ENCODE assay signal across 20 cellular contexts in the genomic region with DNA sequence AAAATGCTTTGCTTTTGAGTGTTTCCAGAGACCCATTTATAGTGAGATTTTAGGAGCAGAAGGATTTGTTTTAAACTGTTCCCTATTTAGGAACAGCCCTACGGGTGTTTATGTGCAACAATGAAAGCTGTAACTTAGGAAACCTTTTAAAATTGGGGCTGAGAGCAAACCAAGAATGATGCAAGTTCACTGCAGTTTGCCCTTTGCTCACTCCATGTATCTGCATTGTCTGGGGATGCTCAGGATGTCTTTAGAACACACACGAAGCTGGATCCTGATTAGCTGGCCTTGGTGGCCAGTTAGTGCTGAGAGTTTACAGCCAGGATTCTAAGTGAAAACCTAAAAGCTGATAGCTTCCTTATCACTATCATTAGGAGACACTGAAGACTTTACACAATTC. TPM values are rescaled to one million over a fixed set of nuclear protein-coding genes. Genes with fewer than 3 reads are reported as not detected.
DNase-seq lines count a peak whose midpoint lies in the region; ATAC-seq and TF ChIP-seq lines count a peak whose summit lies in the region.
"Had no signal": no experiment of that assay in that cellular context is flagged by ENCODE, and none has a peak within 500 bp of the region (broad histone marks: within the 10 kb centered on the region; RNA-seq: fewer than 3 reads in every experiment).

No MANE protein-coding gene starts in this region.

- H3K9me2 ChIP-seq in GM23338 (ENCODE audit: insufficient read depth) = no peaks in the 10 kb centered on the region
- H3K9me2 ChIP-seq in hepatocyte (replicated peaks; ENCODE audit: insufficient read depth) = no peaks in the 10 kb centered on the region

- H3K9me3 ChIP-seq in hepatocyte (ENCODE audit: low read depth) (no peaks in the 10 kb centered on the region), tibial nerve (no peaks in the 10 kb centered on the region)
- H3K9me3 ChIP-seq: thyroid gland had no signal

- 0 out of 2 replicates have a peak, but pooled peaks cover 10% of the 10 kb centered on the region for H4K20me1 ChIP-seq in GM23338 (replicated peaks; ENCODE audit: insufficient read depth)
- no peaks in the 10 kb centered on the region for H4K20me1 ChIP-seq in hepatocyte (ENCODE audit: insufficient read depth, poor library complexity, severe bottlenecking)

- H3K4me2 ChIP-seq in GM23338 (no peak overlapping the region), hepatocyte (no peak overlapping the region)

- no peak for TF ChIP-seq CTCF in GM23338 (conservative IDR thresholded peaks at IDR 0.05; ENCODE audit: low read depth in 2 of 2)
- TF ChIP-seq CTCF in WTC11 (IDR thresholded peaks at IDR 0.05) = no peak
- no peak for TF ChIP-seq CTCF in hepatocyte (IDR thresholded peaks at IDR 0.05; ENCODE audit: poor library complexity)
- no peak for TF ChIP-seq CTCF in tibial nerve (IDR thresholded peaks at IDR 0.05)

- H3K79me2 ChIP-seq in GM23338 (replicated peaks; ENCODE audit: insufficient read depth) = peaks cover 54% of the 10 kb centered on the region
- peaks cover 5% of the 10 kb centered on the region for H3K79me2 ChIP-seq in hepatocyte

- CTCF ChIA-PET in WTC11 (lab: Charles Lee) = interaction anchor here (0.6 to 2.0 kb wide), 5 partner anchors 21 to 42 kb away, joined by 3 to 8 read pairs (median 3); a partner anchor contains a TSS

- TF ChIP-seq POLR2A in tibial nerve (IDR thresholded peaks at IDR 0.05) = no peak

- H3K27me3 ChIP-seq in GM23338 (ENCODE audit: insufficient read depth) (no peaks in the 10 kb centered on the region), hepatocyte (no peaks in the 10 kb centered on the region), tibial nerve (no peaks in the 10 kb centered on the region)
- H3K27me3 ChIP-seq: thyroid gland had no signal

- POLR2A ChIA-PET in WTC11 (lab: Charles Lee) = no interaction called here

- H3K4me1 Mint-ChIP-seq in GM23338 (peaks cover 26% of the 10 kb centered on the region), WTC11 (peaks cover 22% of the 10 kb centered on the region)

- no peak for TF ChIP-seq EP300 in tibial nerve (IDR thresholded peaks at IDR 0.05)

- H3K4me1 ChIP-seq in GM23338 (ENCODE audit: insufficient read depth) (0 out of 2 replicates have a peak, but pooled peaks cover 7% of the 10 kb centered on the region), hepatocyte (ENCODE audit: insufficient read depth) (no peaks in the 10 kb centered on the region), tibial nerve (peaks cover 0 to 28% (median 5%) of the 10 kb centered on the region in 4 donors)

- peaks cover 40% of the 10 kb centered on the region for H3K36me3 ChIP-seq in GM23338 (ENCODE audit: insufficient read depth)
- no peaks in the 10 kb centered on the region for H3K36me3 ChIP-seq in hepatocyte (replicated peaks; ENCODE audit: insufficient read depth, low read depth)
- H3K36me3 ChIP-seq in tibial nerve = peaks cover 0 to 70% (median 20%) of the 10 kb centered on the region in 3 donors

- WGBS in hepatocyte (ENCODE audit: low lambda C conversion rate, missing lambda C conversion rate) = 22% methylated on average over 2 of the region's 2 CpGs
- 28 to 33% methylated on average over 2 of the region's 2 CpGs for WGBS in tibial nerve, 2 donors

- H2AFZ ChIP-seq in GM23338 (no peak overlapping the region), hepatocyte (no peak overlapping the region)

- no peaks in the 10 kb centered on the region; the same call in 1 of the 2 replicates for H3F3A ChIP-seq in GM23338 (replicated peaks; ENCODE audit: low read depth)

- no peak overlapping the region for H3K4me3 ChIP-seq in GM23338
- no peak overlapping the region for H3K4me3 ChIP-seq in hepatocyte
- no peak overlapping the region for H3K4me3 ChIP-seq in skeletal muscle cell (ENCODE audit: low read depth, low read length)
- H3K4me3 ChIP-seq in tibial nerve = no peak overlapping the region
- H3K4me3 ChIP-seq: thyroid gland had no signal

- no peaks in the 10 kb centered on the region for H3K9me3 Mint-ChIP-seq in GM23338
- H3K9me3 Mint-ChIP-seq in WTC11 = no peaks in the 10 kb centered on the region
- H3K9me3 Mint-ChIP-seq: activated T-helper 17 cell treated with anti-CD3 and anti-CD28 coated beads, Interleukin-2, amount 50 U/mL, for 72 hours; CD14-positive monocyte; dendritic cell treated with granulocyte-macrophage colony-stimulating factor and Interleukin-4, amounts not matched to agents 40 ng/mL and 50 ng/mL, for 4 days had no signal

- peaks cover 7% of the 10 kb centered on the region for H3K27me3 Mint-ChIP-seq in GM23338 (ENCODE audit: insufficient read depth, low read depth, poor library complexity)
- no peaks in the 10 kb centered on the region for H3K27me3 Mint-ChIP-seq in WTC11 (ENCODE audit: low read depth)
- H3K27me3 Mint-ChIP-seq: activated T-helper 17 cell treated with anti-CD3 and anti-CD28 coated beads, Interleukin-2, amount 50 U/mL, for 72 hours; dendritic cell treated with granulocyte-macrophage colony-stimulating factor and Interleukin-4, amounts not matched to agents 40 ng/mL and 50 ng/mL, for 4 days had no signal

- peak overlapping the region; percentile 75 for H3K27ac Mint-ChIP-seq in GM23338
- H3K27ac Mint-ChIP-seq in WTC11 = 0 out of 2 replicates have a peak overlapping the region, but pooled peaks have one; percentile 29
- H3K27ac Mint-ChIP-seq: dendritic cell treated with granulocyte-macrophage colony-stimulating factor and Interleukin-4, amounts not matched to agents 40 ng/mL and 50 ng/mL, for 4 days had no signal

- peak; percentile 45; the same call in 1 of the 3 replicates for ATAC-seq in GM23338
- ATAC-seq in WTC11 = no peak
- ATAC-seq: activated T-helper 17 cell treated with anti-CD3 and anti-CD28 coated beads, Interleukin-2, amount 50 U/mL, for 72 hours had no signal

- H3K27ac ChIP-seq in GM23338 (ENCODE audit: low read depth) (0 out of 2 replicates have a peak overlapping the region, but pooled peaks have one; percentile 61), hepatocyte (peak overlapping the region; percentile 10), tibial nerve (peak overlapping the region in 1 of 4 donors; percentile 5)
- H3K27ac ChIP-seq: thyroid gland had no signal

- peak; percentile 28 for DNase-seq in GM23338 (ENCODE audit: low spot score)
- no peak for DNase-seq in WTC11 (ENCODE audit: low spot score)
- DNase-seq in hepatocyte (ENCODE audit: low spot score) = peak; percentile 37
- peak; percentile 20 for DNase-seq in skeletal muscle cell (ENCODE audit: low read depth)
- no peak for DNase-seq in effector CD4-positive, alpha-beta T cell
- DNase-seq in tibial nerve (ENCODE audit: low spot score in 2 of 2) = no peak
- DNase-seq in NCI-H2171 treated with DMSO at 0.1 percent for 48 hours (lab: John Stamatoyannopoulos, UW) = no peak
- no peak for DNase-seq in activated CD8-positive, alpha-beta memory T cell treated with anti-CD3 and anti-CD28 coated beads for 24 hours
- DNase-seq: activated CD4-positive, alpha-beta T cell treated with anti-CD3 and anti-CD28 coated beads, Interleukin-2, amount 50 U/mL, for 4 hours; anterior cingulate cortex; Kasumi-1; NCI-H1694; NCI-H774; posterior cingulate gyrus; T-helper 2 cell; thyroid gland had no signal

- H3K4me3 Mint-ChIP-seq in GM23338 = no peak overlapping the region
- H3K4me3 Mint-ChIP-seq in WTC11 = no peak overlapping the region
- H3K4me3 Mint-ChIP-seq: activated T-helper 17 cell treated with anti-CD3 and anti-CD28 coated beads, Interleukin-2, amount 50 U/mL, for 72 hours; CD14-positive monocyte; dendritic cell treated with granulocyte-macrophage colony-stimulating factor and Interleukin-4, amounts not matched to agents 40 ng/mL and 50 ng/mL, for 4 days had no signal

- H3K36me3 Mint-ChIP-seq in GM23338 (ENCODE audit: low read depth) (peaks cover 75% of the 10 kb centered on the region), WTC11 (peaks cover 55% of the 10 kb centered on the region)

TF ChIP-seq in GM23338, 12 proteins besides CTCF, POLR2A, EP300 and RAD21:
- no peak for TF ChIP-seq EZH2 (IDR thresholded peaks at IDR 0.05; ENCODE audit: low read depth, unreplicated experiment)
- no peak for TF ChIP-seq POLR2AphosphoS5 (IDR thresholded peaks at IDR 0.05; ENCODE audit: low read depth)
- no peak for TF ChIP-seq ZNF114 (CRISPR knock-in tag; IDR thresholded peaks at IDR 0.05)
- no peak for TF ChIP-seq JUNB (IDR thresholded peaks at IDR 0.05; ENCODE audit: unreplicated experiment)

TF ChIP-seq in WTC11, 78 proteins besides CTCF, POLR2A, EP300 and RAD21 (continues in another document):
- TF ChIP-seq CREM (CRISPR knock-in tag; IDR thresholded peaks at IDR 0.05) (no peak), SMAD4 (CRISPR knock-in tag; IDR thresholded peaks at IDR 0.05) (no peak), PRRX2 (CRISPR knock-in tag; IDR thresholded peaks at IDR 0.05) (no peak), JUN (CRISPR knock-in tag; IDR thresholded peaks at IDR 0.05) (no peak), ZNF416 (CRISPR knock-in tag; IDR thresholded peaks at IDR 0.05) (no peak), CBFB (CRISPR knock-in tag; IDR thresholded peaks at IDR 0.05; ENCODE audit: low read depth) (no peak)
- TF ChIP-seq, protein P1, sequence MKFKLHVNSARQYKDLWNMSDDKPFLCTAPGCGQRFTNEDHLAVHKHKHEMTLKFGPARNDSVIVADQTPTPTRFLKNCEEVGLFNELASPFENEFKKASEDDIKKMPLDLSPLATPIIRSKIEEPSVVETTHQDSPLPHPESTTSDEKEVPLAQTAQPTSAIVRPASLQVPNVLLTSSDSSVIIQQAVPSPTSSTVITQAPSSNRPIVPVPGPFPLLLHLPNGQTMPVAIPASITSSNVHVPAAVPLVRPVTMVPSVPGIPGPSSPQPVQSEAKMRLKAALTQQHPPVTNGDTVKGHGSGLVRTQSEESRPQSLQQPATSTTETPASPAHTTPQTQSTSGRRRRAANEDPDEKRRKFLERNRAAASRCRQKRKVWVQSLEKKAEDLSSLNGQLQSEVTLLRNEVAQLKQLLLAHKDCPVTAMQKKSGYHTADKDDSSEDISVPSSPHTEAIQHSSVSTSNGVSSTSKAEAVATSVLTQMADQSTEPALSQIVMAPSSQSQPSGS (CRISPR knock-in tag; IDR thresholded peaks at IDR 0.05; ENCODE audit: borderline replicate concordance, low read depth) = no peak

RNA-seq across cellular contexts. Expression of a gene that starts 40.8 kb away (rescaled TPM):
- not detected in 2 replicates for total RNA-seq in GM23338 (2014; rRNA removed; shearing (Covaris generic))
- polyA plus RNA-seq in GM23338 (2016; fragmentation: Nextera tagmentation; extraction: Ambion mirVana) (0.40 TPM in 1 of 2 replicates, not detected in the other), hepatocyte (not detected in 2 replicates)
- total RNA-seq in WTC11 (2021) (0.74 TPM in 1 of 3 replicates, not detected in the others), hepatocyte (not detected in 2 replicates), tibial nerve (not detected)
- total RNA-seq: activated T-helper 17 cell treated with anti-CD3 and anti-CD28 coated beads, Interleukin-2, amount 50 U/mL, for 72 hours; thyroid gland had no signal
- polyA plus RNA-seq: CD14-positive monocyte, keratinocyte had no signal

RNA-seq across cellular contexts. Expression of a gene that starts 41.4 kb away (rescaled TPM):
- 0.63 TPM in 1 of 2 replicates, not detected in the other for total RNA-seq in GM23338 (2014; rRNA removed; shearing (Covaris generic))
- 0.50 and 0.68 TPM in 2 replicates for polyA plus RNA-seq in GM23338 (2016; fragmentation: Nextera tagmentation; extraction: Ambion mirVana)
- 0.50 to 0.92 TPM (median 0.89 TPM) in 3 replicates for total RNA-seq in WTC11 (2021)
- total RNA-seq in hepatocyte = 1.9 and 3.9 TPM in 2 replicates
- polyA plus RNA-seq in hepatocyte = 3.7 and 4.8 TPM in 2 replicates
- total RNA-seq in tibial nerve = 1 to 10 TPM; 1.9 to 2.7 (median 2.4) TPM

RNA-seq across cellular contexts. Expression of a gene that starts 41.7 kb away (rescaled TPM):
- 267 and 302 TPM in 2 replicates for total RNA-seq in GM23338 (2014; rRNA removed; shearing (Covaris generic))
- polyA plus RNA-seq in GM23338 (2016; fragmentation: Nextera tagmentation; extraction: Ambion mirVana) (244 TPM in 2 replicates), hepatocyte (350 and 368 TPM in 2 replicates)
- total RNA-seq in WTC11 (2021) (205 to 233 TPM (median 227 TPM) in 3 replicates), hepatocyte (325 and 356 TPM in 2 replicates), tibial nerve (100 to 1,000 TPM in 2 of 4 donors, 10 to 100 TPM in 2; 87.7 to 124 (median 101) TPM)

Comparison
In these comparisons a context has a peak if more than half of its experiments do, and no peak if none do; other contexts are left out.
1. DNase-seq: peak in GM23338 (single experiment), hepatocyte (single experiment) and skeletal muscle cell (single experiment); none in WTC11 (single experiment), effector CD4-positive, alpha-beta T cell (single experiment), tibial nerve (0 of 2), NCI-H2171 treated with DMSO at 0.1 percent for 48 hours (single experiment) and activated CD8-positive, alpha-beta memory T cell treated with anti-CD3 and anti-CD28 coated beads for 24 hours (single experiment).